Comparison of ENCODE assay signal across 8 cellular contexts in genomic region chr10:987906-988666, GRCh38. TPM values are rescaled to one million over a fixed set of nuclear protein-coding genes. Genes with fewer than 3 reads are reported as not detected.
DNase-seq lines count a peak whose midpoint lies in the region; ATAC-seq and TF ChIP-seq lines count a peak whose summit lies in the region.

Gene GTPBP4, plus strand, starts transcription at chr10:988434. Its CDS starts 46 bp downstream, at chr10:988480.

- TF ChIP-seq RAD21 in liver (IDR thresholded peaks at IDR 0.05), result peak in 1 of 2 donors; percentile 64

- peaks cover 0 to 10% (median 4%) of the 10 kb centered on the region in 4 donors for H3K36me3 ChIP-seq in liver (ENCODE audit: control insufficient read depth in 4 of 4, insufficient read depth in 3 of 4, low read depth in 1 of 4, low read length in 3 of 4)

- peak within 1 kb of the TSS; percentile 66 to 89 for H3K9ac ChIP-seq in liver (ENCODE audit: low read depth in 1 of 2, low read length in 2 of 2)

- DNase-seq in CD1c-positive myeloid dendritic cell (ENCODE audit: extremely low spot score) (peak; percentile 99), NCI-H69 (lab: John Stamatoyannopoulos, UW) (peak; percentile 94), dorsolateral prefrontal cortex (peak; percentile 97 to 99 (median 98))
- peak; percentile 96 to 97 for DNase-seq in activated CD4-positive, alpha-beta T cell treated with anti-CD3 and anti-CD28 coated beads, Interleukin-2, amount 50 U/mL, for 48 hours
- peak; percentile 98 for DNase-seq in stimulated activated CD4-positive, alpha-beta T cell treated with anti-CD3 and anti-CD28 coated beads, Interleukin-4, amount 100 ng/mL, for 24 hours

- H3K4me3 ChIP-seq in dorsolateral prefrontal cortex (peak within 1 kb of the TSS; percentile 71 to 100 (median 97)), liver (ENCODE audit: low read depth in 1 of 3, low read length in 3 of 3) (peak within 1 kb of the TSS; percentile 69 to 99 (median 94))

- WGBS in liver, result under 1% methylated on average over 71 of the region's 71 CpGs

- H3K27ac ChIP-seq in dorsolateral prefrontal cortex, result peak within 1 kb of the TSS in 57 of 59 donors; percentile 17 to 95 (median 84)
- peak within 1 kb of the TSS; percentile 60 to 78 for H3K27ac ChIP-seq in liver (ENCODE audit: low read depth in 1 of 2, low read length in 2 of 2)

- intact Hi-C loops in dorsolateral prefrontal cortex (cut with DNase I), result loop anchor here (1.0 to 2.0 kb wide), 4 partner anchors 57 to 69 kb away; partner anchors contain the start of genes IDI1 (in 2 of the 2), LARP4B (in 2 of the 2) and WDR37 (in 1 of the 2)

- H3K27me3 ChIP-seq in dorsolateral prefrontal cortex (no peaks in the 10 kb centered on the region), liver (ENCODE audit: control insufficient read depth in 4 of 4, insufficient read depth in 4 of 4, low read length in 3 of 4) (no peaks in the 10 kb centered on the region)

- peaks cover 7 to 26% (median 16%) of the 10 kb centered on the region in 4 donors for H3K4me1 ChIP-seq in liver (ENCODE audit: control insufficient read depth in 4 of 4, insufficient read depth in 4 of 4, low read length in 3 of 4)

- TF ChIP-seq CTCF in dorsolateral prefrontal cortex (IDR thresholded peaks at IDR 0.05 in 54 of 56, conservative IDR thresholded peaks at IDR 0.05 in 2 of 56; ENCODE audit: low read depth in 1 of 56, partially characterized antibody in 56 of 56) (peak in 55 of 56 donors; percentile 29 to 77 (median 59)), liver (IDR thresholded peaks at IDR 0.05; ENCODE audit: low read depth, low read length, missing input control) (peak; percentile 9)

- no peaks in the 10 kb centered on the region for H3K9me3 ChIP-seq in liver (ENCODE audit: control insufficient read depth in 4 of 4, low read length in 3 of 4)

- ATAC-seq in GM19351 (IDR thresholded peaks at IDR 0.05; ENCODE audit: unreplicated experiment) (peak; percentile 97), HG03521 (IDR thresholded peaks at IDR 0.05; ENCODE audit: unreplicated experiment) (peak; percentile 96)

TF ChIP-seq in liver, 16 proteins besides CTCF, POLR2A, EP300 and RAD21:
- TF ChIP-seq NR2F2 (IDR thresholded peaks at IDR 0.05), result peak; percentile 22
- TF ChIP-seq, protein P1, sequence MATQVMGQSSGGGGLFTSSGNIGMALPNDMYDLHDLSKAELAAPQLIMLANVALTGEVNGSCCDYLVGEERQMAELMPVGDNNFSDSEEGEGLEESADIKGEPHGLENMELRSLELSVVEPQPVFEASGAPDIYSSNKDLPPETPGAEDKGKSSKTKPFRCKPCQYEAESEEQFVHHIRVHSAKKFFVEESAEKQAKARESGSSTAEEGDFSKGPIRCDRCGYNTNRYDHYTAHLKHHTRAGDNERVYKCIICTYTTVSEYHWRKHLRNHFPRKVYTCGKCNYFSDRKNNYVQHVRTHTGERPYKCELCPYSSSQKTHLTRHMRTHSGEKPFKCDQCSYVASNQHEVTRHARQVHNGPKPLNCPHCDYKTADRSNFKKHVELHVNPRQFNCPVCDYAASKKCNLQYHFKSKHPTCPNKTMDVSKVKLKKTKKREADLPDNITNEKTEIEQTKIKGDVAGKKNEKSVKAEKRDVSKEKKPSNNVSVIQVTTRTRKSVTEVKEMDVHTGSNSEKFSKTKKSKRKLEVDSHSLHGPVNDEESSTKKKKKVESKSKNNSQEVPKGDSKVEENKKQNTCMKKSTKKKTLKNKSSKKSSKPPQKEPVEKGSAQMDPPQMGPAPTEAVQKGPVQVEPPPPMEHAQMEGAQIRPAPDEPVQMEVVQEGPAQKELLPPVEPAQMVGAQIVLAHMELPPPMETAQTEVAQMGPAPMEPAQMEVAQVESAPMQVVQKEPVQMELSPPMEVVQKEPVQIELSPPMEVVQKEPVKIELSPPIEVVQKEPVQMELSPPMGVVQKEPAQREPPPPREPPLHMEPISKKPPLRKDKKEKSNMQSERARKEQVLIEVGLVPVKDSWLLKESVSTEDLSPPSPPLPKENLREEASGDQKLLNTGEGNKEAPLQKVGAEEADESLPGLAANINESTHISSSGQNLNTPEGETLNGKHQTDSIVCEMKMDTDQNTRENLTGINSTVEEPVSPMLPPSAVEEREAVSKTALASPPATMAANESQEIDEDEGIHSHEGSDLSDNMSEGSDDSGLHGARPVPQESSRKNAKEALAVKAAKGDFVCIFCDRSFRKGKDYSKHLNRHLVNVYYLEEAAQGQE (IDR thresholded peaks at IDR 0.05), result peak; percentile 50
- peak; percentile 89 to 99 for TF ChIP-seq GABPA (IDR thresholded peaks at IDR 0.05 in 1 of 2, conservative IDR thresholded peaks at IDR 0.05 in 1 of 2)
- no peak for TF ChIP-seq FOXA2 (IDR thresholded peaks at IDR 0.05)
- TF ChIP-seq RXRA (IDR thresholded peaks at IDR 0.05), result peak; percentile 22 to 42
- TF ChIP-seq, protein P2, sequence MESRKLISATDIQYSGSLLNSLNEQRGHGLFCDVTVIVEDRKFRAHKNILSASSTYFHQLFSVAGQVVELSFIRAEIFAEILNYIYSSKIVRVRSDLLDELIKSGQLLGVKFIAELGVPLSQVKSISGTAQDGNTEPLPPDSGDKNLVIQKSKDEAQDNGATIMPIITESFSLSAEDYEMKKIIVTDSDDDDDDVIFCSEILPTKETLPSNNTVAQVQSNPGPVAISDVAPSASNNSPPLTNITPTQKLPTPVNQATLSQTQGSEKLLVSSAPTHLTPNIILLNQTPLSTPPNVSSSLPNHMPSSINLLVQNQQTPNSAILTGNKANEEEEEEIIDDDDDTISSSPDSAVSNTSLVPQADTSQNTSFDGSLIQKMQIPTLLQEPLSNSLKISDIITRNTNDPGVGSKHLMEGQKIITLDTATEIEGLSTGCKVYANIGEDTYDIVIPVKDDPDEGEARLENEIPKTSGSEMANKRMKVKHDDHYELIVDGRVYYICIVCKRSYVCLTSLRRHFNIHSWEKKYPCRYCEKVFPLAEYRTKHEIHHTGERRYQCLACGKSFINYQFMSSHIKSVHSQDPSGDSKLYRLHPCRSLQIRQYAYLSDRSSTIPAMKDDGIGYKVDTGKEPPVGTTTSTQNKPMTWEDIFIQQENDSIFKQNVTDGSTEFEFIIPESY (IDR thresholded peaks at IDR 0.05), result peak; percentile 48
- TF ChIP-seq YY1 (IDR thresholded peaks at IDR 0.05), result peak; percentile 69
- no peak for TF ChIP-seq JUND (IDR thresholded peaks at IDR 0.05)
- TF ChIP-seq HNF4A (conservative IDR thresholded peaks at IDR 0.05), result no peak
- TF ChIP-seq, protein P3, sequence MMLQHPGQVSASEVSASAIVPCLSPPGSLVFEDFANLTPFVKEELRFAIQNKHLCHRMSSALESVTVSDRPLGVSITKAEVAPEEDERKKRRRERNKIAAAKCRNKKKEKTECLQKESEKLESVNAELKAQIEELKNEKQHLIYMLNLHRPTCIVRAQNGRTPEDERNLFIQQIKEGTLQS (IDR thresholded peaks at IDR 0.05), result no peak
- peak; percentile 41 for TF ChIP-seq SP1 (IDR thresholded peaks at IDR 0.05)
- no peak for TF ChIP-seq HNF4G (IDR thresholded peaks at IDR 0.05)
- TF ChIP-seq, protein P4, sequence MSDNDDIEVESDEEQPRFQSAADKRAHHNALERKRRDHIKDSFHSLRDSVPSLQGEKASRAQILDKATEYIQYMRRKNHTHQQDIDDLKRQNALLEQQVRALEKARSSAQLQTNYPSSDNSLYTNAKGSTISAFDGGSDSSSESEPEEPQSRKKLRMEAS (IDR thresholded peaks at IDR 0.05), result peak; percentile 95

RNA-seq across cellular contexts. Expression of gene GTPBP4, which starts in this region (rescaled TPM):
- total RNA-seq in dorsolateral prefrontal cortex (10 to 100 TPM; 20.9 to 41.8 (median 31.2) TPM), liver (10 to 100 TPM in 1 of 2 donors, 1 to 10 TPM in 1; 9.8 to 15.1 TPM)
- 10 to 100 TPM; 10.7 to 13.6 TPM for polyA plus RNA-seq in liver

Comparison
In these comparisons a context has a peak if more than half of its experiments do, and no peak if none do; other contexts are left out.
1. Peak in every context shown above with its lines: DNase-seq, ATAC-seq, H3K4me3 ChIP-seq and H3K27ac ChIP-seq.